ENCODE assay signal across 8 cellular contexts in genomic region chr3:51390600-51391074, GRCh38. TPM values are rescaled to one million over a fixed set of nuclear protein-coding genes. Genes with fewer than 3 reads are reported as not detected.
DNase-seq lines count a peak whose midpoint lies in the region; ATAC-seq and TF ChIP-seq lines count a peak whose summit lies in the region.

No MANE protein-coding gene starts in this region.

- no peak for DNase-seq in AG04449 (ENCODE audit: low read depth, low spot score)
- DNase-seq in HAP-1 (ENCODE audit: low spot score in 2 of 2): no peak
- no peak for DNase-seq in activated naive CD4-positive, alpha-beta T cell treated with anti-CD3 and anti-CD28 coated beads, Interleukin-2, amount 50 U/mL, for 72 hours (ENCODE audit: low spot score in 2 of 2)
- DNase-seq in left lung: no peak
- DNase-seq in transverse colon: no peak
- no peak for DNase-seq in KG1 (lab: John Stamatoyannopoulos, UW)
- DNase-seq in activated effector memory CD4-positive, alpha-beta T cell treated with anti-CD3 and anti-CD28 coated beads, Interleukin-2, amount 50 U/mL, for 16 hours: no peak

- H3K36me3 Mint-ChIP-seq in activated naive CD4-positive, alpha-beta T cell treated with anti-CD3 and anti-CD28 coated beads, Interleukin-2, amount 50 U/mL, for 72 hours: peaks cover 43 to 48% of the 10 kb centered on the region in 2 donors

- H3K4me3 ChIP-seq in AG04449 (ENCODE audit: low read depth, low read length) (peak overlapping the region; percentile 55), HAP-1 (peak overlapping the region; percentile 30), left lung (peak overlapping the region; percentile 70 to 72), transverse colon (peak overlapping the region in 2 of 4 donors; percentile 72 to 87)

- 39% methylated on average over 14 of the region's 23 CpGs; no CpG with 5 or more reads in 1 of the 2 donors for WGBS in transverse colon (ENCODE audit: low coverage in 1 of 2), 2 donors

- H3K36me3 ChIP-seq in HAP-1 (replicated peaks) (peaks cover 83% of the 10 kb centered on the region), left lung (peaks cover 1 to 75% of the 10 kb centered on the region in 2 donors), transverse colon (peaks cover 0 to 11% (median 5%) of the 10 kb centered on the region in 4 donors)

- peaks cover 14% of the 10 kb centered on the region for H3K4me1 ChIP-seq in HAP-1
- H3K4me1 ChIP-seq in left lung: peaks cover 49 to 87% of the 10 kb centered on the region in 2 donors
- H3K4me1 ChIP-seq in transverse colon: peaks cover 26 to 80% (median 70%) of the 10 kb centered on the region in 4 donors

- in situ Hi-C loops in HAP-1 (cut with MboI; ENCODE audit: low sequenced_read_pairs): no loop called here
- in situ Hi-C loops in transverse colon (cut with MboI; ENCODE audit: low pct_ligation_motif_present in 1 of 4, low pct_unique_long_range_greater_than_20kb in 1 of 4, low sequenced_read_pairs in 3 of 4): loop anchor here (25.0 kb wide), 3 partner anchors 272 to 778 kb away; partner anchors contain the start of genes CISH (in 2 of the 4), MAPKAPK3 (in 2 of the 4) and TEX264 (in 1 of the 4)

- no peak for TF ChIP-seq EP300 in transverse colon (IDR thresholded peaks at IDR 0.05; ENCODE audit: low read depth)

- H3K27me3 ChIP-seq in HAP-1 (ENCODE audit: low read depth) (no peaks in the 10 kb centered on the region), left lung (no peaks in the 10 kb centered on the region), transverse colon (no peaks in the 10 kb centered on the region)

- H3K9me3 ChIP-seq in HAP-1 (peaks cover 6% of the 10 kb centered on the region; the same call in 1 of the 2 replicates), left lung (no peaks in the 10 kb centered on the region), transverse colon (no peaks in the 10 kb centered on the region)

- intact Hi-C loops in left lung (cut with DNase I) (no loop called here), transverse colon (cut with DNase I; ENCODE audit: low total_unique reads) (loop anchor here (10.0 kb wide), 1 partner anchor 294 kb away; no protein-coding TSS in a partner anchor)

- CTCF ChIA-PET in AG04449 (lab: Yijun Ruan, JAX): interaction anchor here (0.9 to 4.4 kb wide), 26 partner anchors 10 to 823 kb away, joined by 3 to 95 read pairs (median 10); partner anchors contain the start of genes C3orf18, DCAF1 and MAPKAPK3

- H3K9me3 Mint-ChIP-seq in activated naive CD4-positive, alpha-beta T cell treated with anti-CD3 and anti-CD28 coated beads, Interleukin-2, amount 50 U/mL, for 72 hours: no peaks in the 10 kb centered on the region

- H3K27ac Mint-ChIP-seq in activated naive CD4-positive, alpha-beta T cell treated with anti-CD3 and anti-CD28 coated beads, Interleukin-2, amount 50 U/mL, for 72 hours: peak overlapping the region; percentile 65 to 84

- POLR2A ChIA-PET in AG04449 (lab: Yijun Ruan, JAX): no interaction called here

- TF ChIP-seq POLR2A in transverse colon (IDR thresholded peaks at IDR 0.05): no peak

- TF ChIP-seq CTCF in AG04449 (IDR thresholded peaks at IDR 0.05; ENCODE audit: insufficient read depth, low read length, missing control alignments): no peak
- TF ChIP-seq CTCF in left lung (IDR thresholded peaks at IDR 0.05): no peak
- peak in 2 of 5 experiments; percentile 81 for TF ChIP-seq CTCF in transverse colon (IDR thresholded peaks at IDR 0.05)

- ATAC-seq in activated naive CD4-positive, alpha-beta T cell treated with anti-CD3 and anti-CD28 coated beads, Interleukin-2, amount 50 U/mL, for 72 hours: peak; percentile 4 to 25
- ATAC-seq in left lung: no peak
- no peak for ATAC-seq in GM19324 (IDR thresholded peaks at IDR 0.05; ENCODE audit: low FRiP score, unreplicated experiment)

- H3K27ac ChIP-seq in left lung (peak overlapping the region; percentile 59 to 88), transverse colon (peak overlapping the region; percentile 93 to 94 (median 94))

RNA-seq across cellular contexts. Expression of gene RBM15B, which starts 0.4 kb away (rescaled TPM):
- total RNA-seq in activated naive CD4-positive, alpha-beta T cell treated with anti-CD3 and anti-CD28 coated beads, Interleukin-2, amount 50 U/mL, for 72 hours: 10 to 100 TPM; 12.6 to 22.9 TPM
- 10 to 100 TPM; 25.2 to 26.9 TPM for total RNA-seq in left lung
- total RNA-seq in transverse colon: 10 to 100 TPM; 19.1 to 69.9 (median 28.0) TPM

RNA-seq across cellular contexts. Expression of gene MANF, which starts 5.5 kb away (rescaled TPM):
- 100 to 1,000 TPM in 1 of 2 donors, 10 to 100 TPM in 1; 93.6 to 109 TPM for total RNA-seq in activated naive CD4-positive, alpha-beta T cell treated with anti-CD3 and anti-CD28 coated beads, Interleukin-2, amount 50 U/mL, for 72 hours
- total RNA-seq in left lung (100 to 1,000 TPM; 109 to 187 TPM), transverse colon (10 to 100 TPM; 15.7 to 56.2 (median 26.6) TPM)

Comparison
In these comparisons a context has a peak if more than half of its experiments do, and no peak if none do; other contexts are left out.
1. ATAC-seq: peak in activated naive CD4-positive, alpha-beta T cell treated with anti-CD3 and anti-CD28 coated beads, Interleukin-2, amount 50 U/mL, for 72 hours (2 of 2); none in left lung (single experiment) and GM19324 (single experiment).